Comparison of ENCODE assay signal across 6 cellular contexts in genomic region chr2:94895273-94895672, GRCh38. TPM values are rescaled to one million over a fixed set of nuclear protein-coding genes. Genes with fewer than 3 reads are reported as not detected.
"Had no signal": no experiment of that assay in that cellular context is flagged by ENCODE, and none has a peak within 500 bp of the region (broad histone marks: within the 10 kb centered on the region; RNA-seq: fewer than 3 reads in every experiment).

No MANE protein-coding gene starts in this region.

RNA-seq across cellular contexts. Expression of gene TEKT4, which starts 24.0 kb away (rescaled TPM):
- total RNA-seq: HT-29, LHCN-M2, Peyer's patch, SK-MEL-5, T-cell had no signal
- polyA plus RNA-seq: SK-N-SH had no signal
